ENCODE assay signal across 10 cellular contexts in the genomic region with DNA sequence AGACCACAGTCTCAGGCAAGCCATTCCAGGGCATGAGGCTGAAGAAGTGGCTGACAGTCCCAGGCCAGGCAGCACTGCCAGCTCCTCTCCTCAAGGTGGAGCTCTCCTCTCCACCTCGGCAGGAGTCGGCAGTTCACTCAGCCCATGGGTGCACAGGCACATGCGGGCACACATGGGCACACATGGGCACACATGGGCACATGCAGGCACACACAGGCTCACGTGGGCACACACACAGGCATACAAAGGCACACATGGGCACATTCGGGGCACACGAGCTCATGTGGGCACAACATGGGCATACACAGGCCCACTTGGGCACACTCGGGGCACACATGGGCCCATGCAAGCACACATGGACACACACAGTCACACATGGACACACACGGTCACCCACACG.
DNase-seq lines count a peak whose midpoint lies in the region; ATAC-seq and TF ChIP-seq lines count a peak whose summit lies in the region.
"Had no signal": no experiment of that assay in that cellular context is flagged by ENCODE, and none has a peak within 500 bp of the region (broad histone marks: within the 10 kb centered on the region; RNA-seq: fewer than 3 reads in every experiment).

No MANE protein-coding gene starts in this region.

- DNase-seq in activated naive CD8-positive, alpha-beta T cell treated with anti-CD3 and anti-CD28 coated beads, Interleukin-2, amount 50 U/mL, for 24 hours: no peak
- DNase-seq in activated naive CD8-positive, alpha-beta T cell treated with anti-CD3 and anti-CD28 coated beads for 36 hours: no peak
- DNase-seq in epithelial cell of esophagus (ENCODE audit: low read depth) (peak; percentile 66), suprapubic skin (ENCODE audit: low spot score in 2 of 2) (peak; percentile 64 to 76), caudate nucleus (lab: John Stamatoyannopoulos, UW) (no peak), NCI-H2107 treated with DMSO at 0.1 percent for 48 hours (lab: John Stamatoyannopoulos, UW; ENCODE audit: unreplicated experiment) (no peak)
- DNase-seq: effector CD8-positive, alpha-beta T cell had no signal

- H3K9me3 Mint-ChIP-seq in activated naive CD8-positive, alpha-beta T cell treated with anti-CD3 and anti-CD28 coated beads, Interleukin-2, amount 50 U/mL, for 24 hours: no peaks in the 10 kb centered on the region
- H3K9me3 Mint-ChIP-seq in activated naive CD8-positive, alpha-beta T cell treated with anti-CD3 and anti-CD28 coated beads for 36 hours: no peaks in the 10 kb centered on the region

- H3K36me3 ChIP-seq in OCI-LY3 (replicated peaks; ENCODE audit: low read depth, low read length) (no peaks in the 10 kb centered on the region), suprapubic skin (no peaks in the 10 kb centered on the region)
- H3K36me3 ChIP-seq: tibial artery had no signal

- H3K4me3 Mint-ChIP-seq in activated naive CD8-positive, alpha-beta T cell treated with anti-CD3 and anti-CD28 coated beads, Interleukin-2, amount 50 U/mL, for 24 hours: no peak overlapping the region
- H3K4me3 Mint-ChIP-seq in activated naive CD8-positive, alpha-beta T cell treated with anti-CD3 and anti-CD28 coated beads for 36 hours: no peak overlapping the region

- H3K27ac ChIP-seq in OCI-LY3 (ENCODE audit: low read length) (no peak overlapping the region), suprapubic skin (no peak overlapping the region), caudate nucleus (ENCODE audit: low read depth, low read length) (no peak overlapping the region)
- H3K27ac ChIP-seq: tibial artery had no signal

- H3K27me3 ChIP-seq in OCI-LY3 (ENCODE audit: low read depth, low read length) (0 out of 2 replicates have a peak, but pooled peaks cover 3% of the 10 kb centered on the region), suprapubic skin (no peaks in the 10 kb centered on the region)
- H3K27me3 ChIP-seq: tibial artery had no signal

- H3K9me3 ChIP-seq in OCI-LY3 (ENCODE audit: insufficient read depth, low read length) (no peaks in the 10 kb centered on the region), suprapubic skin (no peaks in the 10 kb centered on the region)
- H3K9me3 ChIP-seq: tibial artery had no signal

- no peak for TF ChIP-seq EP300 in suprapubic skin (IDR thresholded peaks at IDR 0.05)

- no peaks in the 10 kb centered on the region for H3K36me3 Mint-ChIP-seq in activated naive CD8-positive, alpha-beta T cell treated with anti-CD3 and anti-CD28 coated beads, Interleukin-2, amount 50 U/mL, for 24 hours (ENCODE audit: low read depth)
- no peaks in the 10 kb centered on the region for H3K36me3 Mint-ChIP-seq in activated naive CD8-positive, alpha-beta T cell treated with anti-CD3 and anti-CD28 coated beads for 36 hours

- WGBS in suprapubic skin: 88% methylated on average over 6 of the region's 9 CpGs

- no peaks in the 10 kb centered on the region for H3K27me3 Mint-ChIP-seq in activated naive CD8-positive, alpha-beta T cell treated with anti-CD3 and anti-CD28 coated beads, Interleukin-2, amount 50 U/mL, for 24 hours
- H3K27me3 Mint-ChIP-seq in activated naive CD8-positive, alpha-beta T cell treated with anti-CD3 and anti-CD28 coated beads for 36 hours: no peaks in the 10 kb centered on the region

- H3K4me3 ChIP-seq in OCI-LY3 (ENCODE audit: low read length) (no peak overlapping the region), epithelial cell of esophagus (ENCODE audit: low read length) (no peak overlapping the region), suprapubic skin (no peak overlapping the region)
- H3K4me3 ChIP-seq: tibial artery had no signal

- H3K4me1 ChIP-seq in OCI-LY3 (ENCODE audit: low read length) (peaks cover 13% of the 10 kb centered on the region), suprapubic skin (peaks cover 49% of the 10 kb centered on the region)
- H3K4me1 ChIP-seq: tibial artery had no signal

- 0 out of 2 replicates have a peak overlapping the region, but pooled peaks have one; percentile 14 for H3K4me2 ChIP-seq in OCI-LY3 (ENCODE audit: low read length)

- peak; percentile 55 for TF ChIP-seq CTCF in OCI-LY3 (IDR thresholded peaks at IDR 0.05; ENCODE audit: low read depth, low read length)
- peak; percentile 85 for TF ChIP-seq CTCF in epithelial cell of esophagus (IDR thresholded peaks at IDR 0.05; ENCODE audit: insufficient read depth, low read depth, low read length, missing control alignments)
- peak in 1 of 2 donors; percentile 60 for TF ChIP-seq CTCF in suprapubic skin (IDR thresholded peaks at IDR 0.05)

- no peak for TF ChIP-seq POLR2A in suprapubic skin (IDR thresholded peaks at IDR 0.05)

- H4K20me1 ChIP-seq in OCI-LY3 (ENCODE audit: insufficient read depth, low read length): no peaks in the 10 kb centered on the region

- no peak overlapping the region for H3K9ac ChIP-seq in OCI-LY3 (ENCODE audit: low read length)

- H2AFZ ChIP-seq in OCI-LY3 (ENCODE audit: low read depth, low read length): no peak overlapping the region; the same call in 1 of the 2 replicates

- H3K79me2 ChIP-seq in OCI-LY3 (ENCODE audit: low read length): no peaks in the 10 kb centered on the region

- ATAC-seq in activated naive CD8-positive, alpha-beta T cell treated with anti-CD3 and anti-CD28 coated beads, Interleukin-2, amount 50 U/mL, for 24 hours: no peak
- no peak for ATAC-seq in GM18517 (IDR thresholded peaks at IDR 0.05; ENCODE audit: unreplicated experiment)

- H3K27ac Mint-ChIP-seq in activated naive CD8-positive, alpha-beta T cell treated with anti-CD3 and anti-CD28 coated beads, Interleukin-2, amount 50 U/mL, for 24 hours: peak overlapping the region; percentile 18
- H3K27ac Mint-ChIP-seq in activated naive CD8-positive, alpha-beta T cell treated with anti-CD3 and anti-CD28 coated beads for 36 hours: no peak overlapping the region

- peaks cover 51% of the 10 kb centered on the region for H3K4me1 Mint-ChIP-seq in activated naive CD8-positive, alpha-beta T cell treated with anti-CD3 and anti-CD28 coated beads, Interleukin-2, amount 50 U/mL, for 24 hours
- peaks cover 30% of the 10 kb centered on the region for H3K4me1 Mint-ChIP-seq in activated naive CD8-positive, alpha-beta T cell treated with anti-CD3 and anti-CD28 coated beads for 36 hours

Comparison
In these comparisons a context has a peak if more than half of its experiments do, and no peak if none do; other contexts are left out.
1. DNase-seq: peak in epithelial cell of esophagus (single experiment) and suprapubic skin (2 of 2); none in activated naive CD8-positive, alpha-beta T cell treated with anti-CD3 and anti-CD28 coated beads, Interleukin-2, amount 50 U/mL, for 24 hours (single experiment), activated naive CD8-positive, alpha-beta T cell treated with anti-CD3 and anti-CD28 coated beads for 36 hours (single experiment), caudate nucleus (0 of 61) and NCI-H2107 treated with DMSO at 0.1 percent for 48 hours (single experiment).